ENCODE assay signal across 9 cellular contexts in genomic region chr15:101193063-101193712, GRCh38. TPM values are rescaled to one million over a fixed set of nuclear protein-coding genes. Genes with fewer than 3 reads are reported as not detected.
A peak's percentile ranks its signal among the peaks of the same experiment; 100 is the strongest.
DNase-seq lines count a peak whose midpoint lies in the region; ATAC-seq and TF ChIP-seq lines count a peak whose summit lies in the region.
"Had no signal": no experiment of that assay in that cellular context is flagged by ENCODE, and none has a peak within 500 bp of the region (broad histone marks: within the 10 kb centered on the region; RNA-seq: fewer than 3 reads in every experiment).

No MANE protein-coding gene starts in this region.

- H3K27ac ChIP-seq in cingulate gyrus (ENCODE audit: low read depth, low read length) (peak overlapping the region; percentile 42), suprapubic skin (peak overlapping the region; percentile 80), thyroid gland (peak overlapping the region in 1 of 3 donors; percentile 20)
- H3K27ac ChIP-seq in naive thymus-derived CD4-positive, alpha-beta T cell (ENCODE audit: low read depth, low read length) = no peak overlapping the region

- H3K4me3 Mint-ChIP-seq in T-helper 2 cell treated with Interferon-gamma antibody and Interleukin-4, amounts not matched to agents 5 μg/mL and 100 μg/mL, for 36 hours = peak overlapping the region; percentile 39
- peak overlapping the region in 4 of 10 donors; percentile 23 to 63 (median 47) for H3K4me3 Mint-ChIP-seq in naive thymus-derived CD4-positive, alpha-beta T cell

- H3K9me3 ChIP-seq in suprapubic skin = no peaks in the 10 kb centered on the region
- no peaks in the 10 kb centered on the region for H3K9me3 ChIP-seq in thyroid gland
- H3K9me3 ChIP-seq in naive thymus-derived CD4-positive, alpha-beta T cell (ENCODE audit: control insufficient read depth in 2 of 3, low read length in 3 of 3) = no peaks in the 10 kb centered on the region

- peak overlapping the region; percentile 28 for H3K4me3 ChIP-seq in suprapubic skin
- no peak overlapping the region for H3K4me3 ChIP-seq in thyroid gland (replicated peaks in 1 of 3)
- no peak overlapping the region for H3K4me3 ChIP-seq in naive thymus-derived CD4-positive, alpha-beta T cell (ENCODE audit: low read length)

- H3K27me3 Mint-ChIP-seq in T-helper 2 cell treated with Interferon-gamma antibody and Interleukin-4, amounts not matched to agents 5 μg/mL and 100 μg/mL, for 36 hours (ENCODE audit: low read depth) = no peaks in the 10 kb centered on the region
- no peaks in the 10 kb centered on the region for H3K27me3 Mint-ChIP-seq in naive thymus-derived CD4-positive, alpha-beta T cell

- no peak for DNase-seq in T-helper 2 cell treated with Interferon-gamma antibody and Interleukin-4, amounts not matched to agents 5 μg/mL and 100 μg/mL, for 36 hours (ENCODE audit: low spot score)
- DNase-seq in T-helper 2 cell (no peak), medulla oblongata (ENCODE audit: extremely low spot score) (peak; percentile 37), suprapubic skin (ENCODE audit: low spot score in 2 of 2) (peak; percentile 82), thyroid gland (no peak), germinal center (ENCODE audit: low spot score) (no peak)
- DNase-seq in naive thymus-derived CD4-positive, alpha-beta T cell = no peak
- DNase-seq: activated CD4-positive, CD25-positive, alpha-beta regulatory T cell treated with anti-CD3 and anti-CD28 coated beads, Interleukin-2, amount 50 U/mL, for 72 hours had no signal

- intact Hi-C loops in thyroid gland (cut with DNase I) = no loop called here
- intact Hi-C loops in naive thymus-derived CD4-positive, alpha-beta T cell (cut with micrococcal nuclease) = no loop called here

- 30% methylated on average over 19 of the region's 19 CpGs for WGBS in suprapubic skin
- WGBS in thyroid gland, 2 donors = 72 to 83% methylated on average over 17 to 19 of the region's 19 CpGs

- H3K36me3 ChIP-seq in suprapubic skin (no peaks in the 10 kb centered on the region), thyroid gland (no peaks in the 10 kb centered on the region)
- H3K36me3 ChIP-seq in naive thymus-derived CD4-positive, alpha-beta T cell (ENCODE audit: control insufficient read depth in 2 of 3, insufficient read depth in 3 of 3, low read length in 3 of 3) = no peaks in the 10 kb centered on the region

- H3K4me1 Mint-ChIP-seq in T-helper 2 cell treated with Interferon-gamma antibody and Interleukin-4, amounts not matched to agents 5 μg/mL and 100 μg/mL, for 36 hours (ENCODE audit: low read depth) = peaks cover 83% of the 10 kb centered on the region
- H3K4me1 Mint-ChIP-seq in naive thymus-derived CD4-positive, alpha-beta T cell = peaks cover 50 to 82% (median 65%) of the 10 kb centered on the region in 7 donors

- peak overlapping the region; percentile 11 for H3K27ac Mint-ChIP-seq in T-helper 2 cell treated with Interferon-gamma antibody and Interleukin-4, amounts not matched to agents 5 μg/mL and 100 μg/mL, for 36 hours
- H3K27ac Mint-ChIP-seq in naive thymus-derived CD4-positive, alpha-beta T cell = peak overlapping the region in 1 of 9 donors; percentile 56

- POLR2A ChIA-PET in naive thymus-derived CD4-positive, alpha-beta T cell (lab: Charles Lee) = no interaction called here

- TF ChIP-seq EP300 in suprapubic skin (IDR thresholded peaks at IDR 0.05) = no peak

- CTCF ChIA-PET in naive thymus-derived CD4-positive, alpha-beta T cell (lab: Charles Lee) = no interaction called here

- H3K27me3 ChIP-seq in suprapubic skin (no peaks in the 10 kb centered on the region), thyroid gland (no peaks in the 10 kb centered on the region)
- H3K27me3 ChIP-seq in naive thymus-derived CD4-positive, alpha-beta T cell (ENCODE audit: control insufficient read depth in 2 of 2, insufficient read depth in 2 of 2, low read length in 2 of 2) = no peaks in the 10 kb centered on the region

- TF ChIP-seq POLR2A in suprapubic skin (IDR thresholded peaks at IDR 0.05) (no peak), thyroid gland (IDR thresholded peaks at IDR 0.05) (no peak)

- H3K9me3 Mint-ChIP-seq in T-helper 2 cell treated with Interferon-gamma antibody and Interleukin-4, amounts not matched to agents 5 μg/mL and 100 μg/mL, for 36 hours = no peaks in the 10 kb centered on the region
- no peaks in the 10 kb centered on the region for H3K9me3 Mint-ChIP-seq in naive thymus-derived CD4-positive, alpha-beta T cell

- TF ChIP-seq CTCF in suprapubic skin (IDR thresholded peaks at IDR 0.05) (no peak), thyroid gland (IDR thresholded peaks at IDR 0.05) (no peak)

- peaks cover 12% of the 10 kb centered on the region for H3K36me3 Mint-ChIP-seq in T-helper 2 cell treated with Interferon-gamma antibody and Interleukin-4, amounts not matched to agents 5 μg/mL and 100 μg/mL, for 36 hours (ENCODE audit: low read depth)
- H3K36me3 Mint-ChIP-seq in naive thymus-derived CD4-positive, alpha-beta T cell = peaks cover 0 to 5% (median 0%) of the 10 kb centered on the region in 5 donors

- ATAC-seq in naive thymus-derived CD4-positive, alpha-beta T cell = no peak

- H3K4me1 ChIP-seq in suprapubic skin (peaks cover 85% of the 10 kb centered on the region), thyroid gland (peaks cover 0 to 20% of the 10 kb centered on the region in 2 donors)
- H3K4me1 ChIP-seq in naive thymus-derived CD4-positive, alpha-beta T cell (ENCODE audit: control insufficient read depth in 2 of 2, insufficient read depth in 2 of 2, low read length in 2 of 2) = peaks cover 13 to 24% of the 10 kb centered on the region in 2 donors

RNA-seq across cellular contexts. Expression of gene CHSY1, which starts 58.7 kb away (rescaled TPM):
- total RNA-seq in suprapubic skin (10 to 100 TPM; 29.7 to 39.6 (median 30.5) TPM), thyroid gland (10 to 100 TPM; 13.8 to 26.6 (median 18.5) TPM)
- 10 to 100 TPM in 3 of 5 experiments, 1 to 10 TPM in 2; 8.9 to 47.0 (median 10.8) TPM for total RNA-seq in naive thymus-derived CD4-positive, alpha-beta T cell
- 1 to 10 TPM in 1 of 2 donors, under 1 TPM in 1; 0.78 to 1.2 TPM for polyA plus RNA-seq in naive thymus-derived CD4-positive, alpha-beta T cell

Comparison
In these comparisons a context has a peak if more than half of its experiments do, and no peak if none do; other contexts are left out.
1. DNase-seq: peak in medulla oblongata (single experiment) and suprapubic skin (2 of 2); none in T-helper 2 cell treated with Interferon-gamma antibody and Interleukin-4, amounts not matched to agents 5 μg/mL and 100 μg/mL, for 36 hours (single experiment), T-helper 2 cell (0 of 5), thyroid gland (0 of 2), naive thymus-derived CD4-positive, alpha-beta T cell (0 of 9) and germinal center (single experiment).